Comparison of ENCODE assay signal across 26 cellular contexts in the genomic region with DNA sequence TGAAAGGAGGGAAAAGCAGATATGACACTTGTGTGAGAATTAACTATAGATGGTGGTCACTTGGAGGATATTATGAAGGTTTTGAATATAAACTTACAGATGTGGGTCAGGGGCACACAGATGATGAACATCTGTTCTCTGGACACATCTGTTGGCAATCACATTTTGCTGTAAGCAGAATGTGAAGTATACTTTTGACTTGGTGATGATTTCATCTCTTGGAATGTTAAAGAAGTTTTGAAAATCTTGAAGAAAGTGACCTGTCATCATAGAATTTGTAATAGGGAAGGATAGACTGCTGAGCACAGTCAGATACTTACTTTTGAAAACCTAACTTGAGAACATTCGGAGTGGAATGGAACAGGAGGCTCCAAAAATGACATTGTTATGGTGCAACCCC. TPM values are rescaled to one million over a fixed set of nuclear protein-coding genes. Genes with fewer than 3 reads are reported as not detected.
DNase-seq lines count a peak whose midpoint lies in the region; FAIRE-seq and TF ChIP-seq lines count a peak whose summit lies in the region.
"Had no signal": no experiment of that assay in that cellular context is flagged by ENCODE, and none has a peak within 500 bp of the region (broad histone marks: within the 10 kb centered on the region; RNA-seq: fewer than 3 reads in every experiment).

No MANE protein-coding gene starts in this region.

- H3K27ac Mint-ChIP-seq in astrocyte (ENCODE audit: unreplicated experiment), result no peak overlapping the region
- H3K27ac Mint-ChIP-seq: activated CD8-positive, alpha-beta T cell treated with anti-CD3 and anti-CD28 coated beads for 36 hours had no signal

- H3K9ac ChIP-seq in astrocyte (ENCODE audit: low read length), result no peak overlapping the region

- H3K4me1 ChIP-seq in astrocyte (ENCODE audit: insufficient read depth, low read length), result no peaks in the 10 kb centered on the region
- H3K4me1 ChIP-seq: upper lobe of left lung had no signal

- H3K27ac ChIP-seq in astrocyte (ENCODE audit: low read depth, low read length), result no peak overlapping the region
- H3K27ac ChIP-seq: cardiac muscle cell, epithelial cell of prostate, upper lobe of left lung had no signal

- H2AFZ ChIP-seq in astrocyte (ENCODE audit: low read depth, low read length), result no peak overlapping the region

- H3K9me3 Mint-ChIP-seq in astrocyte (ENCODE audit: unreplicated experiment), result no peaks in the 10 kb centered on the region
- H3K9me3 Mint-ChIP-seq: activated CD8-positive, alpha-beta T cell treated with anti-CD3 and anti-CD28 coated beads for 36 hours; CD4-positive, alpha-beta memory T cell had no signal

- H3K27me3 ChIP-seq in astrocyte (ENCODE audit: insufficient read depth, low read length), result no peaks in the 10 kb centered on the region
- H3K27me3 ChIP-seq: cardiac muscle cell, upper lobe of left lung had no signal

- H3K36me3 ChIP-seq in astrocyte (ENCODE audit: insufficient read depth, low read length), result peaks cover 38% of the 10 kb centered on the region

- H3K4me2 ChIP-seq in astrocyte (ENCODE audit: low read length), result no peak overlapping the region

- H3K4me3 ChIP-seq in astrocyte (ENCODE audit: insufficient read depth, low read depth, low read length) (no peak overlapping the region), fibroblast of villous mesenchyme (ENCODE audit: low read depth, low read length) (no peak overlapping the region)
- H3K4me3 ChIP-seq: cardiac muscle cell, upper lobe of left lung had no signal

- H4K20me1 ChIP-seq in astrocyte (ENCODE audit: insufficient read depth, low read length), result no peaks in the 10 kb centered on the region

- H3K79me2 ChIP-seq in astrocyte (ENCODE audit: insufficient read depth, low read length), result no peaks in the 10 kb centered on the region

- no peak for FAIRE-seq in astrocyte (lab: Jason Lieb, UNC)
- FAIRE-seq: GM12891 had no signal

- peaks cover 5% of the 10 kb centered on the region for H3K4me1 Mint-ChIP-seq in astrocyte (ENCODE audit: low read depth, unreplicated experiment)

- no peak for TF ChIP-seq CTCF in astrocyte (IDR thresholded peaks at IDR 0.05; ENCODE audit: insufficient read depth, low read depth, low read length)
- TF ChIP-seq CTCF in fibroblast of villous mesenchyme (IDR thresholded peaks at IDR 0.05; ENCODE audit: insufficient read depth, low read depth, low read length), result no peak

- DNase-seq in AG08395 (ENCODE audit: low spot score) (peak; percentile 40), GM03348 (ENCODE audit: low spot score) (peak; percentile 48), astrocyte (ENCODE audit: low read depth) (peak; percentile 21), fibroblast of villous mesenchyme (ENCODE audit: low read depth) (peak; percentile 29), medulla oblongata (ENCODE audit: extremely low spot score) (no peak), putamen (ENCODE audit: low spot score) (no peak), HuH-7.5 (ENCODE audit: low spot score) (no peak), glomerular visceral epithelial cell (ENCODE audit: extremely low spot score) (no peak)
- DNase-seq: activated CD4-positive, CD25-positive, alpha-beta regulatory T cell treated with anti-CD3 and anti-CD28 coated beads, Interleukin-2, amount 50 U/mL, for 72 hours; activated CD8-positive, alpha-beta T cell treated with anti-CD3 and anti-CD28 coated beads for 36 hours; amygdala; CD4-positive, alpha-beta memory T cell; GF-D8; glutamatergic neuron; mammary epithelial cell; NCI-H1105; NCI-H2081; NCI-H345; retina; stimulated activated CD4-positive, alpha-beta T cell treated with anti-CD3 and anti-CD28 coated beads, Interleukin-12 subunit alpha, Interleukin-12 subunit beta, amount 100 ng/mL, for 4 hours; stimulated activated CD4-positive, alpha-beta T cell treated with anti-CD3 and anti-CD28 coated beads, Interleukin-4, amount 100 ng/mL, for 4 hours; SW 1271; upper lobe of left lung had no signal

- no peaks in the 10 kb centered on the region for H3K9me3 ChIP-seq in astrocyte (ENCODE audit: insufficient read depth, low read depth, low read length)
- H3K9me3 ChIP-seq: upper lobe of left lung had no signal

- peaks cover 3% of the 10 kb centered on the region for H3K36me3 Mint-ChIP-seq in astrocyte (ENCODE audit: low read depth, unreplicated experiment)

- H3K4me3 Mint-ChIP-seq in astrocyte (ENCODE audit: unreplicated experiment), result no peak overlapping the region
- H3K4me3 Mint-ChIP-seq: activated CD8-positive, alpha-beta T cell treated with anti-CD3 and anti-CD28 coated beads for 36 hours; CD4-positive, alpha-beta memory T cell had no signal

- no peaks in the 10 kb centered on the region for H3K27me3 Mint-ChIP-seq in astrocyte (ENCODE audit: low read depth, unreplicated experiment)
- H3K27me3 Mint-ChIP-seq: activated CD8-positive, alpha-beta T cell treated with anti-CD3 and anti-CD28 coated beads for 36 hours; CD4-positive, alpha-beta memory T cell had no signal

RNA-seq across cellular contexts. Expression of gene PIKFYVE, which starts 40.2 kb away (rescaled TPM):
- total RNA-seq in astrocyte (29.8 and 32.2 TPM in 2 replicates), fibroblast of villous mesenchyme (36.1 and 46.6 TPM in 2 replicates)

RNA-seq across cellular contexts. Expression of gene IDH1, which starts 51.4 kb away (rescaled TPM):
- 160 and 181 TPM in 2 replicates for total RNA-seq in astrocyte
- total RNA-seq in fibroblast of villous mesenchyme, result 203 and 215 TPM in 2 replicates

Comparison
In these comparisons a context has a peak if more than half of its experiments do, and no peak if none do; other contexts are left out.
1. DNase-seq: peak in AG08395 (single experiment), GM03348 (single experiment), astrocyte (single experiment) and fibroblast of villous mesenchyme (single experiment); none in medulla oblongata (single experiment), putamen (single experiment), HuH-7.5 (single experiment) and glomerular visceral epithelial cell (single experiment).